In genomic region chr20:62114894-62115293, GRCh38 we compare ENCODE assay signal across 27 cellular contexts.
"Had no signal": no experiment of that assay in that cellular context is flagged by ENCODE, and none has a peak within 500 bp of the region (broad histone marks: within the 10 kb centered on the region; RNA-seq: fewer than 3 reads in every experiment).

No MANE protein-coding gene starts in this region.

- H3K27ac ChIP-seq: left ventricle myocardium inferior, parathyroid adenoma, right atrium auricular region, stomach, thyroid gland, upper lobe of left lung, vagina had no signal

- H3K9ac ChIP-seq: parathyroid adenoma had no signal

- H3K27me3 ChIP-seq: right atrium auricular region, thyroid gland, vagina had no signal

- H3K4me3 Mint-ChIP-seq: activated CD4-positive, alpha-beta T cell treated with anti-CD3 and anti-CD28 coated beads for 36 hours; activated CD8-positive, alpha-beta memory T cell treated with anti-CD3 and anti-CD28 coated beads, Interleukin-2, amount 10 ng/mL, durations not matched to agents 7 days and 5 days; activated CD8-positive, alpha-beta T cell treated with anti-CD3 and anti-CD28 coated beads, Interleukin-2, amount 10 ng/mL, durations not matched to agents 7 days and 5 days; activated naive CD8-positive, alpha-beta T cell; activated T-cell treated with anti-CD3 and anti-CD28 coated beads, Interleukin-2, amount 50 U/mL, for 72 hours; nephron; stimulated activated naive B cell treated with anti-CD40 and anti-IgM and Interleukin-4, amounts not matched to agents 10 μg/mL and 1 μg/mL and 100 μg/mL, for 72 hours; T-helper 2 cell treated with Interferon-gamma antibody and Interleukin-4, amounts not matched to agents 5 μg/mL and 100 μg/mL, for 36 hours had no signal

- DNase-seq: activated CD4-positive, alpha-beta T cell treated with anti-CD3 and anti-CD28 coated beads for 36 hours; activated CD4-positive, CD25-positive, alpha-beta regulatory T cell; activated CD8-positive, alpha-beta memory T cell treated with anti-CD3 and anti-CD28 coated beads, Interleukin-2, amount 10 ng/mL, durations not matched to agents 7 days and 5 days; activated CD8-positive, alpha-beta T cell treated with anti-CD3 and anti-CD28 coated beads, Interleukin-2, amount 10 ng/mL, durations not matched to agents 7 days and 5 days; activated naive CD4-positive, alpha-beta T cell; activated T-cell treated with anti-CD3 and anti-CD28 coated beads, Interleukin-2, amount 50 U/mL, for 72 hours; anterior cingulate cortex; effector memory CD4-positive, alpha-beta T cell; foreskin fibroblast; head of caudate nucleus; hippocampal formation; left ventricle myocardium inferior; mucosa of descending colon; nucleus accumbens; stimulated activated CD4-positive, alpha-beta T cell treated with anti-CD3 and anti-CD28 coated beads, Interleukin-15, amount 100 ng/mL, for 24 hours; stimulated activated CD4-positive, alpha-beta T cell treated with anti-CD3 and anti-CD28 coated beads, Interleukin-2, amount 100 ng/mL, for 24 hours; stimulated activated naive B cell treated with anti-CD40 and anti-IgM and Interleukin-4, amounts not matched to agents 10 μg/mL and 1 μg/mL and 100 μg/mL, for 72 hours; stomach; thyroid gland; upper lobe of left lung had no signal

- ATAC-seq: activated CD4-positive, alpha-beta T cell treated with anti-CD3 and anti-CD28 coated beads for 36 hours; activated CD8-positive, alpha-beta memory T cell treated with anti-CD3 and anti-CD28 coated beads, Interleukin-2, amount 10 ng/mL, durations not matched to agents 7 days and 5 days; activated CD8-positive, alpha-beta T cell treated with anti-CD3 and anti-CD28 coated beads, Interleukin-2, amount 10 ng/mL, durations not matched to agents 7 days and 5 days; activated T-cell treated with anti-CD3 and anti-CD28 coated beads, Interleukin-2, amount 50 U/mL, for 72 hours; mucosa of descending colon; stimulated activated naive B cell treated with anti-CD40 and anti-IgM and Interleukin-4, amounts not matched to agents 10 μg/mL and 1 μg/mL and 100 μg/mL, for 72 hours had no signal

- H3K27me3 Mint-ChIP-seq: activated CD4-positive, alpha-beta T cell treated with anti-CD3 and anti-CD28 coated beads for 36 hours; activated naive CD8-positive, alpha-beta T cell had no signal

- H3K4me1 ChIP-seq: parathyroid adenoma, upper lobe of left lung, vagina had no signal

- H3K27ac Mint-ChIP-seq: activated CD4-positive, alpha-beta T cell treated with anti-CD3 and anti-CD28 coated beads for 36 hours; activated CD8-positive, alpha-beta memory T cell treated with anti-CD3 and anti-CD28 coated beads, Interleukin-2, amount 10 ng/mL, durations not matched to agents 7 days and 5 days; activated CD8-positive, alpha-beta T cell treated with anti-CD3 and anti-CD28 coated beads, Interleukin-2, amount 10 ng/mL, durations not matched to agents 7 days and 5 days; activated naive CD8-positive, alpha-beta T cell; activated T-cell treated with anti-CD3 and anti-CD28 coated beads, Interleukin-2, amount 50 U/mL, for 72 hours; nephron; stimulated activated naive B cell treated with anti-CD40 and anti-IgM and Interleukin-4, amounts not matched to agents 10 μg/mL and 1 μg/mL and 100 μg/mL, for 72 hours; T-helper 2 cell treated with Interferon-gamma antibody and Interleukin-4, amounts not matched to agents 5 μg/mL and 100 μg/mL, for 36 hours had no signal

- H3K9me3 ChIP-seq: thyroid gland had no signal

- H3K4me3 ChIP-seq: left ventricle myocardium inferior, lung, mucosa of descending colon, right atrium auricular region, stomach, thyroid gland, upper lobe of left lung, vagina had no signal

- H3K36me3 ChIP-seq: left ventricle myocardium inferior, right atrium auricular region, stomach, thyroid gland, upper lobe of left lung, vagina had no signal
